In the genomic region with DNA sequence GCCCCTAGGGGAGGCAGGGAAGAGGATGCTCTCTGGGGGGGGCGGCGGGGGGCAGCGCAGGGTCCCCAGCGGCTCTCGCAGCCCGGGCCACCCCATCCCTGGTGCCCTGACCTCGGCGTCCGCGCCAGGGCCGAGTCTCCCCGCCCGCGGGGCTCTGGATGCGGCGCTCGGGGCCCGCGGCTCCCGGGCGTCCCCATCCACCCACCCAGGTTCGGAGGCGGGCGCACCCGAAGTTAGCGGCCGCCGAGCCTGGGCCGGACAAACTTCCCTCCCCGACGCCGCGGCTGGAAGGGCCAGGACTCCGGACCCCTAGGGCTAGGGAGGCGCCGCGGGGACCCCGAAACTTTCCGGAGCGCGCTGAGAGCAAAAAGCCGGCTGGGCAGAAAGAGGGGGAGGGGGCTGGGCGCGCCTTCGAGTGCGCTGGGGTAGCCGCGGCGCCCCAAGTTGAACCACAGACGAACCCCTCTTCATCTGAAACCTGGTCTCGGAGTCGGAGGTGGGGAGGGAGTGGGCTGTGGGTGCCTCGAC, we compare ENCODE assay signal across 9 cellular contexts. TPM values are rescaled to one million over a fixed set of nuclear protein-coding genes. Genes with fewer than 3 reads are reported as not detected.
A peak's percentile ranks its signal among the peaks of the same experiment; 100 is the strongest.
DNase-seq lines count a peak whose midpoint lies in the region; ATAC-seq and TF ChIP-seq lines count a peak whose summit lies in the region.
"Had no signal": no experiment of that assay in that cellular context is flagged by ENCODE, and none has a peak within 500 bp of the region (broad histone marks: within the 10 kb centered on the region; RNA-seq: fewer than 3 reads in every experiment).

No MANE protein-coding gene starts in this region.

- no peaks in the 10 kb centered on the region for H3K36me3 Mint-ChIP-seq in activated CD4-positive, alpha-beta T cell treated with anti-CD3 and anti-CD28 coated beads for 36 hours (ENCODE audit: low read depth)
- no peaks in the 10 kb centered on the region for H3K36me3 Mint-ChIP-seq in type B pancreatic cell

- no peak overlapping the region for H3K27ac Mint-ChIP-seq in activated CD4-positive, alpha-beta T cell treated with anti-CD3 and anti-CD28 coated beads for 36 hours
- no peak overlapping the region for H3K27ac Mint-ChIP-seq in type B pancreatic cell

- H3K9me3 Mint-ChIP-seq in activated CD4-positive, alpha-beta T cell treated with anti-CD3 and anti-CD28 coated beads for 36 hours (ENCODE audit: low read depth), result no peaks in the 10 kb centered on the region
- no peaks in the 10 kb centered on the region for H3K9me3 Mint-ChIP-seq in type B pancreatic cell

- no peak for TF ChIP-seq CTCF in type B pancreatic cell (conservative IDR thresholded peaks at IDR 0.05)

- CTCF ChIA-PET in activated CD4-positive, alpha-beta T cell treated with anti-CD3 and anti-CD28 coated beads for 36 hours (lab: Charles Lee), result no interaction called here

- peak; percentile 16 for DNase-seq in activated CD4-positive, alpha-beta T cell treated with anti-CD3 and anti-CD28 coated beads for 36 hours
- no peak for DNase-seq in activated CD4-positive, alpha-beta T cell treated with anti-CD3 and anti-CD28 coated beads, Interleukin-2, amount 50 U/mL, for 4 hours
- DNase-seq in astrocyte of the hippocampus (ENCODE audit: low read depth, low spot score) (peak; percentile 45), left lobe of liver (ENCODE audit: low spot score) (peak; percentile 45), type B pancreatic cell (ENCODE audit: extremely low spot score, unreplicated experiment) (peak; percentile 71), GM19238 (ENCODE audit: insufficient read length, low spot score) (no peak), SK-N-DZ (ENCODE audit: low spot score) (no peak)
- DNase-seq: C1 segment of cervical spinal cord had no signal

- no peak overlapping the region for H3K4me3 Mint-ChIP-seq in activated CD4-positive, alpha-beta T cell treated with anti-CD3 and anti-CD28 coated beads for 36 hours
- no peak overlapping the region for H3K4me3 Mint-ChIP-seq in type B pancreatic cell

- intact Hi-C loops in activated CD4-positive, alpha-beta T cell treated with anti-CD3 and anti-CD28 coated beads for 36 hours (cut with DNase I, micrococcal nuclease), result loop anchor here (5.0 to 10.0 kb wide), 6 partner anchors 88 to 686 kb away; partner anchors contain the start of genes EIF3B (in 1 of the 2), MAD1L1 (in 1 of the 2) and UNCX (in 1 of the 2)

- H3K4me1 Mint-ChIP-seq in activated CD4-positive, alpha-beta T cell treated with anti-CD3 and anti-CD28 coated beads for 36 hours, result peaks cover 8% of the 10 kb centered on the region
- peaks cover 5% of the 10 kb centered on the region for H3K4me1 Mint-ChIP-seq in type B pancreatic cell (ENCODE audit: unreplicated experiment)

- POLR2A ChIA-PET in activated CD4-positive, alpha-beta T cell treated with anti-CD3 and anti-CD28 coated beads for 36 hours (lab: Charles Lee), result no interaction called here

- H3K27me3 Mint-ChIP-seq in activated CD4-positive, alpha-beta T cell treated with anti-CD3 and anti-CD28 coated beads for 36 hours, result peaks cover 24% of the 10 kb centered on the region
- H3K27me3 Mint-ChIP-seq in type B pancreatic cell, result peaks cover 45% of the 10 kb centered on the region

- no peak for ATAC-seq in activated CD4-positive, alpha-beta T cell treated with anti-CD3 and anti-CD28 coated beads for 36 hours
- ATAC-seq in left lobe of liver (no peak), HG03045 (IDR thresholded peaks at IDR 0.05; ENCODE audit: unreplicated experiment) (no peak)

RNA-seq across cellular contexts. Expression of gene ELFN1, which starts 3.8 kb away (rescaled TPM):
- under 1 TPM; 0.05 to 0.09 TPM for total RNA-seq in activated CD4-positive, alpha-beta T cell treated with anti-CD3 and anti-CD28 coated beads for 36 hours
- total RNA-seq in left lobe of liver, result 17.5 TPM
- 5.7 and 5.8 TPM in 2 replicates for total RNA-seq in type B pancreatic cell (ENCODE audit: low replicate concordance)
- 19.1 and 20.7 TPM in 2 replicates for polyA plus RNA-seq in SK-N-DZ (2014; cell fraction: cytosol; rRNA removed)
- 13.3 and 17.1 TPM in 2 replicates for polyA plus RNA-seq in SK-N-DZ (2014; cell fraction: nucleus; rRNA removed)

Comparison
In these comparisons a context has a peak if more than half of its experiments do, and no peak if none do; other contexts are left out.
1. DNase-seq: peak in activated CD4-positive, alpha-beta T cell treated with anti-CD3 and anti-CD28 coated beads for 36 hours (single experiment), astrocyte of the hippocampus (single experiment), left lobe of liver (single experiment) and type B pancreatic cell (single experiment); none in activated CD4-positive, alpha-beta T cell treated with anti-CD3 and anti-CD28 coated beads, Interleukin-2, amount 50 U/mL, for 4 hours (0 of 2), GM19238 (single experiment) and SK-N-DZ (single experiment).